In genomic region chr15:65344909-65345275, GRCh38 we compare ENCODE assay signal across 23 cellular contexts. TPM values are rescaled to one million over a fixed set of nuclear protein-coding genes. Genes with fewer than 3 reads are reported as not detected.
DNase-seq lines count a peak whose midpoint lies in the region; ATAC-seq and TF ChIP-seq lines count a peak whose summit lies in the region.
"Had no signal": no experiment of that assay in that cellular context is flagged by ENCODE, and none has a peak within 500 bp of the region (broad histone marks: within the 10 kb centered on the region; RNA-seq: fewer than 3 reads in every experiment).

No MANE protein-coding gene starts in this region.

- no peaks in the 10 kb centered on the region for H3K27me3 Mint-ChIP-seq in nephron progenitor cell (ENCODE audit: low read depth, poor library complexity)

- in situ Hi-C loops in GM23248 (cut with MboI) = no loop called here

- TF ChIP-seq CTCF in RWPE2 (IDR thresholded peaks at IDR 0.05; ENCODE audit: poor library complexity, severe bottlenecking) (no peak), nephron progenitor cell (IDR thresholded peaks at IDR 0.05) (no peak)

- peaks cover 11% of the 10 kb centered on the region for H3K27me3 ChIP-seq in GM23248 (replicated peaks; ENCODE audit: insufficient read depth)
- H3K27me3 ChIP-seq in RWPE2 (ENCODE audit: insufficient read depth, poor library complexity, severe bottlenecking) = peaks cover 10% of the 10 kb centered on the region

- H3K27ac Mint-ChIP-seq in nephron progenitor cell = peak overlapping the region; percentile 88

- no peaks in the 10 kb centered on the region for H3K9me3 Mint-ChIP-seq in nephron progenitor cell

- peaks cover 32% of the 10 kb centered on the region for H3K36me3 Mint-ChIP-seq in nephron progenitor cell (ENCODE audit: low read depth)
- H3K36me3 Mint-ChIP-seq: CD4-positive, alpha-beta memory T cell had no signal

- H3K36me3 ChIP-seq in GM23248 (ENCODE audit: low read depth) (no peaks in the 10 kb centered on the region), RWPE2 (ENCODE audit: low read depth) (no peaks in the 10 kb centered on the region)

- no peak overlapping the region for H3K27ac ChIP-seq in GM23248
- H3K27ac ChIP-seq in RWPE2 (ENCODE audit: poor library complexity, severe bottlenecking) = no peak overlapping the region
- H3K27ac ChIP-seq in epithelial cell of prostate = no peak overlapping the region
- H3K27ac ChIP-seq: KMS-11 had no signal

- no peak overlapping the region for H3K9ac ChIP-seq in GM23248
- H3K9ac ChIP-seq: KMS-11 had no signal

- no peaks in the 10 kb centered on the region for H3F3A ChIP-seq in GM23248 (ENCODE audit: insufficient read depth)

- WGBS in GM23248 (ENCODE audit: low coverage in 1 of 2, low lambda C conversion rate in 2 of 2, missing lambda C conversion rate in 2 of 2), 2 experiments = 45 to 51% methylated on average over 2 of the region's 2 CpGs

- H3K4me3 Mint-ChIP-seq in nephron progenitor cell = peak overlapping the region; percentile 51
- H3K4me3 Mint-ChIP-seq: CD4-positive, alpha-beta memory T cell had no signal

- H3K79me2 ChIP-seq in GM23248 (ENCODE audit: insufficient read depth) = no peaks in the 10 kb centered on the region

- no peak overlapping the region for H2AFZ ChIP-seq in GM23248

- no peaks in the 10 kb centered on the region for H4K20me1 ChIP-seq in GM23248 (ENCODE audit: insufficient read depth)

- H3K9me2 ChIP-seq in GM23248 (ENCODE audit: insufficient read depth) = no peaks in the 10 kb centered on the region

- ATAC-seq in RWPE2 (ENCODE audit: low read depth) = peak; percentile 58
- ATAC-seq in HG03354 (IDR thresholded peaks at IDR 0.05; ENCODE audit: poor library complexity, severe bottlenecking, unreplicated experiment) = no peak
- ATAC-seq in Right ventricle myocardium inferior = no peak

- no peak overlapping the region for H3K4me3 ChIP-seq in GM23248
- no peak overlapping the region for H3K4me3 ChIP-seq in RWPE2 (ENCODE audit: severe bottlenecking)

- no peak overlapping the region for H3K4me2 ChIP-seq in GM23248 (ENCODE audit: unreplicated experiment)
- H3K4me2 ChIP-seq: KMS-11 had no signal

- intact Hi-C loops in Right ventricle myocardium inferior (cut with DNase I) = no loop called here

- DNase-seq in GM23248 (peak; percentile 45), RWPE2 (ENCODE audit: low spot score) (no peak), epithelial cell of prostate (ENCODE audit: low read depth, low spot score) (peak; percentile 52), nephron progenitor cell (no peak), Right ventricle myocardium inferior (ENCODE audit: missing footprints) (no peak), mucosa of gallbladder (ENCODE audit: low spot score) (no peak)
- no peak for DNase-seq in activated T-cell treated with anti-CD3 and anti-CD28 coated beads, Interleukin-2, amount 50 U/mL, for 48 hours
- DNase-seq: CD4-positive, alpha-beta memory T cell; DMS153; GDM1; NCI-H1417; NCI-H187 treated with DMSO at 0.1 percent for 48 hours; NCI-H2227 treated with DMSO at 0.1 percent for 48 hours; NCI-H510A treated with DMSO at 0.1 percent for 48 hours; NCI-H774; SIG-M5 had no signal

- H3K4me1 ChIP-seq in GM23248 (ENCODE audit: insufficient read depth) = no peaks in the 10 kb centered on the region
- H3K4me1 ChIP-seq in RWPE2 (ENCODE audit: insufficient read depth, poor library complexity, severe bottlenecking) = no peaks in the 10 kb centered on the region

- H3K9me3 ChIP-seq in GM23248 (ENCODE audit: low read depth) = no peaks in the 10 kb centered on the region
- no peaks in the 10 kb centered on the region for H3K9me3 ChIP-seq in RWPE2 (ENCODE audit: severe bottlenecking)

- peaks cover 89% of the 10 kb centered on the region for H3K4me1 Mint-ChIP-seq in nephron progenitor cell
- H3K4me1 Mint-ChIP-seq: CD4-positive, alpha-beta memory T cell had no signal

RNA-seq across cellular contexts. Expression of gene IGDCC3, which starts 32.9 kb away (rescaled TPM):
- 0.13 TPM in 1 of 2 replicates, not detected in the other for total RNA-seq in GM23248 (2014; rRNA removed; shearing (Covaris generic))
- 0.11 TPM in 1 of 2 replicates, not detected in the other for polyA plus RNA-seq in GM23248 (2016; fragmentation: Nextera tagmentation; extraction: Ambion mirVana)
- total RNA-seq in Right ventricle myocardium inferior (0.43 TPM), mucosa of gallbladder (0.69 TPM)
- total RNA-seq: CD4-positive, alpha-beta memory T cell; Daoy; H4; HT-29; OCI-LY7 had no signal
- polyA plus RNA-seq: BJ; CD4-positive, alpha-beta memory T cell had no signal

RNA-seq across cellular contexts. Expression of gene RNU5B-1, which starts 40.4 kb away (rescaled TPM):
- not detected in 2 replicates for total RNA-seq in GM23248 (2014; rRNA removed; shearing (Covaris generic))
- polyA plus RNA-seq in GM23248 (2016; fragmentation: Nextera tagmentation; extraction: Ambion mirVana) = not detected in 2 replicates
- total RNA-seq in Right ventricle myocardium inferior (25.8 TPM), mucosa of gallbladder (18.4 TPM)
- total RNA-seq: Daoy, H4, HT-29, OCI-LY7 had no signal
- polyA plus RNA-seq: BJ; CD4-positive, alpha-beta memory T cell had no signal

RNA-seq across cellular contexts. Expression of gene RNU5A-1, which starts 49.0 kb away (rescaled TPM):
- not detected in 2 replicates for total RNA-seq in GM23248 (2014; rRNA removed; shearing (Covaris generic))
- not detected in 2 replicates for polyA plus RNA-seq in GM23248 (2016; fragmentation: Nextera tagmentation; extraction: Ambion mirVana)
- total RNA-seq in Right ventricle myocardium inferior = not detected
- total RNA-seq in mucosa of gallbladder = not detected
- total RNA-seq: CD4-positive, alpha-beta memory T cell; Daoy; H4; HT-29; OCI-LY7 had no signal
- polyA plus RNA-seq: BJ; CD4-positive, alpha-beta memory T cell had no signal

RNA-seq across cellular contexts. Expression of gene PARP16, which starts 58.2 kb away (rescaled TPM):
- total RNA-seq in GM23248 (2014; rRNA removed; shearing (Covaris generic)) = 3.8 and 5.6 TPM in 2 replicates
- polyA plus RNA-seq in GM23248 (2016; fragmentation: Nextera tagmentation; extraction: Ambion mirVana) = 7.1 and 7.7 TPM in 2 replicates
- total RNA-seq in Right ventricle myocardium inferior (4.9 TPM), mucosa of gallbladder (12.4 TPM)

Comparison
In these comparisons a context has a peak if more than half of its experiments do, and no peak if none do; other contexts are left out.
1. DNase-seq: peak in GM23248 (single experiment) and epithelial cell of prostate (single experiment); none in RWPE2 (single experiment), nephron progenitor cell (single experiment), Right ventricle myocardium inferior (single experiment), mucosa of gallbladder (single experiment) and activated T-cell treated with anti-CD3 and anti-CD28 coated beads, Interleukin-2, amount 50 U/mL, for 48 hours (0 of 2).
2. RNA of gene RNU5B-1, which starts 40.4 kb away (total RNA-seq): 25.8 TPM in Right ventricle myocardium inferior (single experiment) and 18.4 TPM in mucosa of gallbladder (single experiment); not detected in GM23248; every median in the first group is over 10 times any median in the second.